10 cellular contexts compared by ENCODE assay signal in genomic region chr14:104682107-104682593, GRCh38. TPM values are rescaled to one million over a fixed set of nuclear protein-coding genes. Genes with fewer than 3 reads are reported as not detected.
A peak's percentile ranks its signal among the peaks of the same experiment; 100 is the strongest.
DNase-seq lines count a peak whose midpoint lies in the region; ATAC-seq and TF ChIP-seq lines count a peak whose summit lies in the region.
"Had no signal": no experiment of that assay in that cellular context is flagged by ENCODE, and none has a peak within 500 bp of the region (broad histone marks: within the 10 kb centered on the region; RNA-seq: fewer than 3 reads in every experiment).

No MANE protein-coding gene starts in this region.

- peaks cover 6% of the 10 kb centered on the region for H3K9me3 Mint-ChIP-seq in nephron progenitor cell
- no peaks in the 10 kb centered on the region for H3K9me3 Mint-ChIP-seq in activated naive CD8-positive, alpha-beta T cell treated with anti-CD3 and anti-CD28 coated beads for 36 hours
- H3K9me3 Mint-ChIP-seq: activated T-cell treated with anti-CD3 and anti-CD28 coated beads, Interleukin-2, amount 50 U/mL, for 72 hours had no signal

- H3K79me2 ChIP-seq in ACC112 (ENCODE audit: control insufficient read depth, insufficient read depth, low read length, unreplicated experiment) (no peaks in the 10 kb centered on the region), fibroblast of lung (ENCODE audit: control insufficient read depth, insufficient read depth, low read length) (no peaks in the 10 kb centered on the region)

- peak overlapping the region; percentile 75 for H3K4me2 ChIP-seq in fibroblast of lung (ENCODE audit: extremely low read depth, insufficient read depth, low read length)

- peak overlapping the region; percentile 50 for H3K4me3 Mint-ChIP-seq in nephron progenitor cell
- no peak overlapping the region for H3K4me3 Mint-ChIP-seq in activated naive CD8-positive, alpha-beta T cell treated with anti-CD3 and anti-CD28 coated beads for 36 hours
- H3K4me3 Mint-ChIP-seq: activated T-cell treated with anti-CD3 and anti-CD28 coated beads, Interleukin-2, amount 50 U/mL, for 72 hours had no signal

- peak overlapping the region; percentile 13 for H3K9ac ChIP-seq in fibroblast of lung (ENCODE audit: insufficient read depth, low read length)

- H2AFZ ChIP-seq in ACC112 (ENCODE audit: low read length, unreplicated experiment) (peak overlapping the region; percentile 71), fibroblast of lung (ENCODE audit: low read length) (peak overlapping the region; percentile 55)

- H3K4me1 ChIP-seq in ACC112 (ENCODE audit: control insufficient read depth, insufficient read depth, low read length, unreplicated experiment), result peaks cover 44% of the 10 kb centered on the region
- peaks cover 40% of the 10 kb centered on the region for H3K4me1 ChIP-seq in fibroblast of lung (ENCODE audit: control insufficient read depth, extremely low read depth, insufficient read depth, low read length)

- no peak for ATAC-seq in GM18873 (IDR thresholded peaks at IDR 0.05; ENCODE audit: low FRiP score, unreplicated experiment)
- no peak for ATAC-seq in HG03280 (IDR thresholded peaks at IDR 0.05; ENCODE audit: unreplicated experiment)
- ATAC-seq: activated T-cell treated with anti-CD3 and anti-CD28 coated beads, Interleukin-2, amount 50 U/mL, for 72 hours had no signal

- DNase-seq in RWPE1 (ENCODE audit: low spot score) (peak; percentile 52), fibroblast of lung (ENCODE audit: low read depth in 2 of 2) (no peak), nephron progenitor cell (peak; percentile 40), HK-2 (ENCODE audit: unreplicated experiment) (no peak)
- no peak for DNase-seq in activated naive CD8-positive, alpha-beta T cell treated with anti-CD3 and anti-CD28 coated beads for 36 hours
- DNase-seq: activated T-cell treated with anti-CD3 and anti-CD28 coated beads, Interleukin-2, amount 50 U/mL, for 72 hours; AML-193 had no signal

- no peaks in the 10 kb centered on the region for H3K36me3 Mint-ChIP-seq in nephron progenitor cell (ENCODE audit: low read depth)
- no peaks in the 10 kb centered on the region for H3K36me3 Mint-ChIP-seq in activated naive CD8-positive, alpha-beta T cell treated with anti-CD3 and anti-CD28 coated beads for 36 hours

- H3K27ac ChIP-seq in ACC112 (ENCODE audit: low read depth, low read length) (peak overlapping the region; percentile 98), RWPE1 (peak overlapping the region; percentile 99), fibroblast of lung (ENCODE audit: insufficient read depth, low read length) (peak overlapping the region; percentile 96)

- TF ChIP-seq CTCF in RWPE1 (conservative IDR thresholded peaks at IDR 0.05; ENCODE audit: low read depth) (no peak), fibroblast of lung (conservative IDR thresholded peaks at IDR 0.05 in 1 of 2, IDR thresholded peaks at IDR 0.05 in 1 of 2; ENCODE audit: low read depth in 1 of 2, low read length in 2 of 2) (no peak), nephron progenitor cell (IDR thresholded peaks at IDR 0.05) (no peak)

- H3K36me3 ChIP-seq in ACC112 (ENCODE audit: insufficient read depth, low read length) (no peaks in the 10 kb centered on the region), fibroblast of lung (ENCODE audit: control insufficient read depth, insufficient read depth, low read length) (no peaks in the 10 kb centered on the region)

- H4K20me1 ChIP-seq in fibroblast of lung (ENCODE audit: control insufficient read depth, extremely low read depth, insufficient read depth, low read length), result no peaks in the 10 kb centered on the region

- H3K27me3 ChIP-seq in ACC112 (ENCODE audit: insufficient read depth, low read length), result no peaks in the 10 kb centered on the region
- no peaks in the 10 kb centered on the region for H3K27me3 ChIP-seq in fibroblast of lung (ENCODE audit: control insufficient read depth, insufficient read depth, low read length)

- CTCF ChIA-PET in RWPE1 (lab: Yijun Ruan, JAX), result interaction anchor here (0.6 to 1.0 kb wide), 4 partner anchors 12 to 27 kb away, joined by 3 to 5 read pairs (median 4); no protein-coding TSS in a partner anchor

- POLR2A ChIA-PET in RWPE1 (lab: Yijun Ruan, JAX; ENCODE audit: low non-redundant PET), result interaction anchor here (0.6 to 0.9 kb wide), 2 partner anchors 70 to 164 kb away, joined by 3 read pairs; no protein-coding TSS in a partner anchor

- H3K4me1 Mint-ChIP-seq in nephron progenitor cell, result peaks cover 66% of the 10 kb centered on the region
- peaks cover 27% of the 10 kb centered on the region for H3K4me1 Mint-ChIP-seq in activated naive CD8-positive, alpha-beta T cell treated with anti-CD3 and anti-CD28 coated beads for 36 hours

- H3K27ac Mint-ChIP-seq in nephron progenitor cell, result peak overlapping the region; percentile 58
- H3K27ac Mint-ChIP-seq in activated naive CD8-positive, alpha-beta T cell treated with anti-CD3 and anti-CD28 coated beads for 36 hours, result no peak overlapping the region
- H3K27ac Mint-ChIP-seq: activated T-cell treated with anti-CD3 and anti-CD28 coated beads, Interleukin-2, amount 50 U/mL, for 72 hours had no signal

- H3K27me3 Mint-ChIP-seq in nephron progenitor cell (ENCODE audit: low read depth, poor library complexity), result no peaks in the 10 kb centered on the region
- no peaks in the 10 kb centered on the region for H3K27me3 Mint-ChIP-seq in activated naive CD8-positive, alpha-beta T cell treated with anti-CD3 and anti-CD28 coated beads for 36 hours

- peak overlapping the region; percentile 70 for H3K4me3 ChIP-seq in ACC112 (ENCODE audit: low read depth, low read length)
- H3K4me3 ChIP-seq in fibroblast of lung (replicated peaks in 1 of 4; ENCODE audit: control extremely low read depth in 1 of 4, insufficient read depth in 1 of 4, low read depth in 3 of 4, low read length in 4 of 4), result peak overlapping the region; percentile 25 to 54 (median 36)

- no peaks in the 10 kb centered on the region for H3K9me3 ChIP-seq in fibroblast of lung (ENCODE audit: control insufficient read depth, insufficient read depth, low read depth, low read length)

RNA-seq across cellular contexts. Expression of gene INF2, which starts 7.3 kb away (rescaled TPM):
- 23.9 and 50.9 TPM in 2 replicates for total RNA-seq in fibroblast of lung
- 19.8 and 32.3 TPM in 2 replicates for polyA plus RNA-seq in fibroblast of lung
- polyA plus RNA-seq in fibroblast of lung (2012), result 51.0 and 84.7 TPM in 2 replicates
- 42.6 and 56.9 TPM in 2 replicates for polyA minus RNA-seq in fibroblast of lung (ENCODE audit: low replicate concordance)
- total RNA-seq in activated naive CD8-positive, alpha-beta T cell treated with anti-CD3 and anti-CD28 coated beads for 36 hours, result 10 to 100 TPM; 67.8 TPM

RNA-seq across cellular contexts. Expression of gene ADSS1, which starts 41.9 kb away (rescaled TPM):
- 2.3 and 3.5 TPM in 2 replicates for total RNA-seq in fibroblast of lung
- polyA plus RNA-seq in fibroblast of lung, result 1.3 and 2.2 TPM in 2 replicates
- polyA plus RNA-seq in fibroblast of lung (2012), result 2.3 and 2.7 TPM in 2 replicates
- polyA minus RNA-seq in fibroblast of lung (ENCODE audit: low replicate concordance), result 0.15 TPM in 1 of 2 replicates, not detected in the other
- total RNA-seq in activated naive CD8-positive, alpha-beta T cell treated with anti-CD3 and anti-CD28 coated beads for 36 hours, result 1 to 10 TPM in 1 of 2 experiments, under 1 TPM in 1; 0.87 to 1.7 TPM

Comparison
In these comparisons a context has a peak if more than half of its experiments do, and no peak if none do; other contexts are left out.
1. DNase-seq: peak in RWPE1 (single experiment) and nephron progenitor cell (single experiment); none in fibroblast of lung (0 of 2), activated naive CD8-positive, alpha-beta T cell treated with anti-CD3 and anti-CD28 coated beads for 36 hours (single experiment) and HK-2 (single experiment).
2. Peak in every context shown above with its lines, with median percentiles within 50 percentile points of each other: H3K27ac ChIP-seq.